8 cellular contexts compared by ENCODE assay signal in the genomic region with DNA sequence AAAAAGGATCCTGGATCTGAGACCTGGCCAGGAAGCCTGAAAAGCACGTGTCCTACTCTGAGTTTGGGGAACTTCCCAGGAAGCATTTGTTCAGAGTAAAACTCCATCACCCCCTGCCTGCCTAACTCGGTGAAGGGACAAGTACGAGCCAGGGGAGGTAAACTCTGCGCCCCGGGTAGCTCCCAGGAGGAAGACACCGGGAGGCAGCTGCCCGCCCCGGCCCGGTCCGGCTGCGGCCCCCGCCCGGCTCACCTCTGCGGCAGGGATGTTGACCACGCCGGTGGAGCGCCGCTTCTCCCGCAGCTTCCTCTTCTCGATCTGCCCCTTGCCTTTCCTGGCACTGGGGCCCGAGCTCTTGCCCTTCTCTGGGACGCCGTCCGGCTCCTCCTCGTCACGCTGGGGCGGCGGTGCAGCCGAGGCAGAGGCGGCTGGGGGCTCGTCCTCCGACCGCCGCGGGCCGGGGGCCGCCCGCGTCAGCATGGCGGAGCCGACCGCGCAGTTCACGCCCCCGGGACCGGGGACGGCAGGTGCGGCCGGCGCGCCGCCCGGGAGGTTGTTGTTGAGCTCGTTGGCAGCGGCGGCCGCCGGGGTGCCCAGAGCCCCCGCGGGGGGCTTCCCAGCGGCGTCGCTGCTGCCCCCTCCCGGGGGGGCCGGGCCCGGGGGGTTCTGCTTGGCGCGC. TPM values are rescaled to one million over a fixed set of nuclear protein-coding genes. Genes with fewer than 3 reads are reported as not detected.
A peak's percentile ranks its signal among the peaks of the same experiment; 100 is the strongest.
DNase-seq lines count a peak whose midpoint lies in the region; ATAC-seq and TF ChIP-seq lines count a peak whose summit lies in the region.

No MANE protein-coding gene starts in this region.

- H3K27ac ChIP-seq in HUES64 (ENCODE audit: low read depth, low read length) = peak overlapping the region; percentile 95
- H3K27ac ChIP-seq in naive thymus-derived CD4-positive, alpha-beta T cell (ENCODE audit: low read depth, low read length) = no peak overlapping the region

- H3K4me3 ChIP-seq in HUES64 (ENCODE audit: low read length) = peak overlapping the region; percentile 98
- H3K4me3 ChIP-seq in fibroblast of mammary gland (ENCODE audit: control insufficient read depth, low read depth, low read length) = peak overlapping the region; percentile 80
- H3K4me3 ChIP-seq in naive thymus-derived CD4-positive, alpha-beta T cell (ENCODE audit: low read length) = peak overlapping the region; percentile 34

- peaks cover 38% of the 10 kb centered on the region for H3K4me1 ChIP-seq in HUES64 (ENCODE audit: insufficient read depth, low read length)
- peaks cover 5 to 10% of the 10 kb centered on the region in 2 donors for H3K4me1 ChIP-seq in naive thymus-derived CD4-positive, alpha-beta T cell (ENCODE audit: control insufficient read depth in 2 of 2, insufficient read depth in 2 of 2, low read length in 2 of 2)

- no peak overlapping the region for H3K27ac Mint-ChIP-seq in activated CD4-positive, alpha-beta T cell treated with anti-CD3 and anti-CD28 coated beads for 36 hours
- H3K27ac Mint-ChIP-seq in naive thymus-derived CD4-positive, alpha-beta T cell = no peak overlapping the region

- peaks cover 8% of the 10 kb centered on the region for H3K4me1 Mint-ChIP-seq in activated CD4-positive, alpha-beta T cell treated with anti-CD3 and anti-CD28 coated beads for 36 hours
- H3K4me1 Mint-ChIP-seq in naive thymus-derived CD4-positive, alpha-beta T cell = peaks cover 6 to 24% (median 20%) of the 10 kb centered on the region in 7 donors

- under 1% methylated on average over 68 of the region's 68 CpGs for WGBS in HUES64

- no peak for TF ChIP-seq CTCF in fibroblast of mammary gland (conservative IDR thresholded peaks at IDR 0.05; ENCODE audit: control insufficient read depth, insufficient read depth, low read depth, low read length)

- H3K9ac ChIP-seq in HUES64 (ENCODE audit: low read depth, low read length) = peak overlapping the region; percentile 66

- H3K27me3 ChIP-seq in HUES64 (ENCODE audit: insufficient read depth, low read length) = no peaks in the 10 kb centered on the region
- H3K27me3 ChIP-seq in naive thymus-derived CD4-positive, alpha-beta T cell (ENCODE audit: control insufficient read depth in 2 of 2, insufficient read depth in 2 of 2, low read length in 2 of 2) = peaks cover 10% of the 10 kb centered on the region in 2 donors

- H3K9me3 Mint-ChIP-seq in activated CD4-positive, alpha-beta T cell treated with anti-CD3 and anti-CD28 coated beads for 36 hours (ENCODE audit: low read depth) = no peaks in the 10 kb centered on the region
- H3K9me3 Mint-ChIP-seq in naive thymus-derived CD4-positive, alpha-beta T cell = peaks cover 0 to 2% (median 0%) of the 10 kb centered on the region in 11 donors

- intact Hi-C loops in activated CD4-positive, alpha-beta T cell treated with anti-CD3 and anti-CD28 coated beads for 36 hours (cut with DNase I, micrococcal nuclease) = loop anchor here in 1 of 2 experiments (5.0 kb wide), 1 partner anchor 243 kb away; no protein-coding TSS in a partner anchor
- intact Hi-C loops in naive thymus-derived CD4-positive, alpha-beta T cell (cut with micrococcal nuclease) = no loop called here

- peak; percentile 21 for ATAC-seq in activated CD4-positive, alpha-beta T cell treated with anti-CD3 and anti-CD28 coated beads for 36 hours
- ATAC-seq in GM21576 (IDR thresholded peaks at IDR 0.05; ENCODE audit: unreplicated experiment) = peak; percentile 18
- peak; percentile 44 for ATAC-seq in naive thymus-derived CD4-positive, alpha-beta T cell

- no peaks in the 10 kb centered on the region for H3K36me3 Mint-ChIP-seq in activated CD4-positive, alpha-beta T cell treated with anti-CD3 and anti-CD28 coated beads for 36 hours (ENCODE audit: low read depth)
- H3K36me3 Mint-ChIP-seq in naive thymus-derived CD4-positive, alpha-beta T cell = no peaks in the 10 kb centered on the region

- POLR2A ChIA-PET in activated CD4-positive, alpha-beta T cell treated with anti-CD3 and anti-CD28 coated beads for 36 hours (lab: Charles Lee) = no interaction called here
- POLR2A ChIA-PET in naive thymus-derived CD4-positive, alpha-beta T cell (lab: Charles Lee) = no interaction called here

- CTCF ChIA-PET in activated CD4-positive, alpha-beta T cell treated with anti-CD3 and anti-CD28 coated beads for 36 hours (lab: Charles Lee) = interaction anchor here (1.0 to 1.4 kb wide), 2 partner anchors 18 to 49 kb away, joined by 3 to 5 read pairs; no protein-coding TSS in a partner anchor
- CTCF ChIA-PET in naive thymus-derived CD4-positive, alpha-beta T cell (lab: Charles Lee) = no interaction called here

- H3K4me3 Mint-ChIP-seq in activated CD4-positive, alpha-beta T cell treated with anti-CD3 and anti-CD28 coated beads for 36 hours = peak overlapping the region; percentile 72
- H3K4me3 Mint-ChIP-seq in naive thymus-derived CD4-positive, alpha-beta T cell = peak overlapping the region; percentile 77 to 89 (median 84)

- peak; percentile 38 for DNase-seq in activated CD4-positive, alpha-beta T cell treated with anti-CD3 and anti-CD28 coated beads for 36 hours
- no peak for DNase-seq in activated CD4-positive, alpha-beta T cell treated with anti-CD3 and anti-CD28 coated beads for 1 hour
- DNase-seq in activated CD4-positive, alpha-beta T cell treated with anti-CD3 and anti-CD28 coated beads, Interleukin-2, amount 50 U/mL, for 48 hours = peak; percentile 10 to 11
- DNase-seq in fibroblast of mammary gland (ENCODE audit: low read depth) = peak; percentile 46
- peak in 6 of 9 donors; percentile 1 to 33 (median 4) for DNase-seq in naive thymus-derived CD4-positive, alpha-beta T cell
- DNase-seq in cerebellum (ENCODE audit: low spot score) = no peak

- peaks cover 19% of the 10 kb centered on the region for H3K36me3 ChIP-seq in HUES64 (ENCODE audit: insufficient read depth, low read length)
- no peaks in the 10 kb centered on the region for H3K36me3 ChIP-seq in naive thymus-derived CD4-positive, alpha-beta T cell (ENCODE audit: control insufficient read depth in 2 of 3, insufficient read depth in 3 of 3, low read length in 3 of 3)

- H3K27me3 Mint-ChIP-seq in activated CD4-positive, alpha-beta T cell treated with anti-CD3 and anti-CD28 coated beads for 36 hours = peaks cover 38% of the 10 kb centered on the region
- H3K27me3 Mint-ChIP-seq in naive thymus-derived CD4-positive, alpha-beta T cell = peaks cover 63 to 73% (median 68%) of the 10 kb centered on the region in 5 donors

- H3K9me3 ChIP-seq in HUES64 (ENCODE audit: insufficient read depth, low read depth, low read length) = no peaks in the 10 kb centered on the region
- H3K9me3 ChIP-seq in naive thymus-derived CD4-positive, alpha-beta T cell (ENCODE audit: control insufficient read depth in 2 of 3, low read length in 3 of 3) = no peaks in the 10 kb centered on the region

RNA-seq across cellular contexts. Expression of a gene that starts 1.1 kb away (rescaled TPM):
- 10 to 100 TPM in 1 of 2 experiments, 1 to 10 TPM in 1; 7.0 to 10.1 TPM for total RNA-seq in activated CD4-positive, alpha-beta T cell treated with anti-CD3 and anti-CD28 coated beads for 36 hours
- 45.8 TPM for polyA plus RNA-seq in HUES64 (2013, experiment 1 of 2)
- 50.2 TPM for polyA plus RNA-seq in HUES64 (2013, experiment 2 of 2)
- total RNA-seq in naive thymus-derived CD4-positive, alpha-beta T cell = 1 to 10 TPM; 1.8 to 3.6 (median 3.0) TPM
- polyA plus RNA-seq in naive thymus-derived CD4-positive, alpha-beta T cell = 1 to 10 TPM in 1 of 2 donors, under 1 TPM in 1; 0.06 to 1.3 TPM
- 16.6 TPM for total RNA-seq in cerebellum

Comparison
In these comparisons a context has a peak if more than half of its experiments do, and no peak if none do; other contexts are left out.
1. DNase-seq: peak in activated CD4-positive, alpha-beta T cell treated with anti-CD3 and anti-CD28 coated beads for 36 hours (single experiment), activated CD4-positive, alpha-beta T cell treated with anti-CD3 and anti-CD28 coated beads, Interleukin-2, amount 50 U/mL, for 48 hours (2 of 2), fibroblast of mammary gland (single experiment) and naive thymus-derived CD4-positive, alpha-beta T cell (6 of 9); none in activated CD4-positive, alpha-beta T cell treated with anti-CD3 and anti-CD28 coated beads for 1 hour (single experiment) and cerebellum (single experiment).
2. H3K4me3 ChIP-seq: peak in every context shown above with its lines; median percentile 98 in HUES64; 80 in fibroblast of mammary gland; 34 in naive thymus-derived CD4-positive, alpha-beta T cell.
3. Peak in every context shown above with its lines, with median percentiles within 50 percentile points of each other: ATAC-seq.